8 cellular contexts compared by ENCODE assay signal in the genomic region with DNA sequence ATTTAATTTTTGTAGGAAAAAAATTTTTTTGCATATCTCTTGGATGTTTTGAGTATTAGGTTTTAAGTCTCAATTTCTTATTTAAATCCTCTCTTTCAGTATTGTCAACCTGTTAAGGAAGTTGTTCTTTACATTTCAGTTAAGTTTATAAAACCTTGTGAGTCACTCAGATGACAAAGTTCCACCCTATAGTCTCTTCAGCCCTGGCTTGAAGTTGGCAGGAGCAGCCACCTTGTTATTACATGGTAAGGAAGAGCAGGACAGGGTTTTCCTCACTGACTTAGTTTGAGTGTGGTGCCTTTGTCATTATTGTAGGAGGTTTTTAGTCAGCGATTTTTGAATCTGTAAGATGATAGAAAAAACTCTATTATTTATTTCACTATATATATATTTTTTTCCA.
"Had no signal": no experiment of that assay in that cellular context is flagged by ENCODE, and none has a peak within 500 bp of the region (broad histone marks: within the 10 kb centered on the region; RNA-seq: fewer than 3 reads in every experiment).

No MANE protein-coding gene starts in this region.

- H3K4me3 ChIP-seq: K562 had no signal

- DNase-seq: IMR-90, KBM-7, KG1 had no signal

- H3K36me3 Mint-ChIP-seq: IgD-negative memory B cell had no signal

- H3K27ac Mint-ChIP-seq: IgD-negative memory B cell had no signal

- ATAC-seq: HepG2, K562 had no signal

- H3K27me3 Mint-ChIP-seq: IgD-negative memory B cell had no signal

- H3K4me2 ChIP-seq: KMS-11 had no signal

- H3K9ac ChIP-seq: KMS-11 had no signal

- H3K4me3 Mint-ChIP-seq: IgD-negative memory B cell had no signal

- H3K4me1 Mint-ChIP-seq: IgD-negative memory B cell had no signal

- H3K27ac ChIP-seq: HL-60, KMS-11 had no signal
